In the genomic region with DNA sequence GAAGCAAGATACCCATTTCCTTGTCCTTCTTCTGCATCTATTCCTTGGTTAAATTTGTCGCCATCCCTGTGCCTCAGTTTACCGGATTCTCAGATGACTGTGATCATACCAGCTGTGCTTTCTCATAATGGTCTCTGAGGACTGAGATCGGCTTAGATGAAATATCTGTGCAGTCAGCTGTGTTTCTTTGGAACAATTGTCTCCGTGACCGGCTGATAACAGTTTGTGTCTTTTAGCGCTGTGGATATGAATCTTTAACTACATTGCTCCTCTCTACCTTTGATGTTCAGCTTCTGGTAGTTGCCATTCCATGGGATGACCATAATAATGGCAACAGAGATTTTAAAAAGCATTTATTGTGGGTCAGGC, we compare ENCODE assay signal across 1 cellular context.
TF ChIP-seq lines count a peak whose summit lies in the region.

No MANE protein-coding gene starts in this region.

TF ChIP-seq in SK-N-SH treated with all-trans-retinoic acid at 6 μM for 48 hours, 23 proteins besides CTCF, POLR2A, EP300 and RAD21 (continued from another document):
- TF ChIP-seq, protein P1, sequence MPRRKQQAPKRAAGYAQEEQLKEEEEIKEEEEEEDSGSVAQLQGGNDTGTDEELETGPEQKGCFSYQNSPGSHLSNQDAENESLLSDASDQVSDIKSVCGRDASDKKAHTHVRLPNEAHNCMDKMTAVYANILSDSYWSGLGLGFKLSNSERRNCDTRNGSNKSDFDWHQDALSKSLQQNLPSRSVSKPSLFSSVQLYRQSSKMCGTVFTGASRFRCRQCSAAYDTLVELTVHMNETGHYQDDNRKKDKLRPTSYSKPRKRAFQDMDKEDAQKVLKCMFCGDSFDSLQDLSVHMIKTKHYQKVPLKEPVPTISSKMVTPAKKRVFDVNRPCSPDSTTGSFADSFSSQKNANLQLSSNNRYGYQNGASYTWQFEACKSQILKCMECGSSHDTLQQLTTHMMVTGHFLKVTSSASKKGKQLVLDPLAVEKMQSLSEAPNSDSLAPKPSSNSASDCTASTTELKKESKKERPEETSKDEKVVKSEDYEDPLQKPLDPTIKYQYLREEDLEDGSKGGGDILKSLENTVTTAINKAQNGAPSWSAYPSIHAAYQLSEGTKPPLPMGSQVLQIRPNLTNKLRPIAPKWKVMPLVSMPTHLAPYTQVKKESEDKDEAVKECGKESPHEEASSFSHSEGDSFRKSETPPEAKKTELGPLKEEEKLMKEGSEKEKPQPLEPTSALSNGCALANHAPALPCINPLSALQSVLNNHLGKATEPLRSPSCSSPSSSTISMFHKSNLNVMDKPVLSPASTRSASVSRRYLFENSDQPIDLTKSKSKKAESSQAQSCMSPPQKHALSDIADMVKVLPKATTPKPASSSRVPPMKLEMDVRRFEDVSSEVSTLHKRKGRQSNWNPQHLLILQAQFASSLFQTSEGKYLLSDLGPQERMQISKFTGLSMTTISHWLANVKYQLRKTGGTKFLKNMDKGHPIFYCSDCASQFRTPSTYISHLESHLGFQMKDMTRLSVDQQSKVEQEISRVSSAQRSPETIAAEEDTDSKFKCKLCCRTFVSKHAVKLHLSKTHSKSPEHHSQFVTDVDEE (CRISPR knock-in tag; IDR thresholded peaks at IDR 0.05), result no peak
- no peak for TF ChIP-seq RARB (CRISPR knock-in tag; IDR thresholded peaks at IDR 0.05)
- no peak for TF ChIP-seq CSDC2 (CRISPR knock-in tag; IDR thresholded peaks at IDR 0.05)
- no peak for TF ChIP-seq TCF4 (CRISPR knock-in tag; IDR thresholded peaks at IDR 0.05; ENCODE audit: borderline replicate concordance)
- no peak for TF ChIP-seq CREB5 (CRISPR knock-in tag; IDR thresholded peaks at IDR 0.05; ENCODE audit: low read depth)
- TF ChIP-seq, protein P2, sequence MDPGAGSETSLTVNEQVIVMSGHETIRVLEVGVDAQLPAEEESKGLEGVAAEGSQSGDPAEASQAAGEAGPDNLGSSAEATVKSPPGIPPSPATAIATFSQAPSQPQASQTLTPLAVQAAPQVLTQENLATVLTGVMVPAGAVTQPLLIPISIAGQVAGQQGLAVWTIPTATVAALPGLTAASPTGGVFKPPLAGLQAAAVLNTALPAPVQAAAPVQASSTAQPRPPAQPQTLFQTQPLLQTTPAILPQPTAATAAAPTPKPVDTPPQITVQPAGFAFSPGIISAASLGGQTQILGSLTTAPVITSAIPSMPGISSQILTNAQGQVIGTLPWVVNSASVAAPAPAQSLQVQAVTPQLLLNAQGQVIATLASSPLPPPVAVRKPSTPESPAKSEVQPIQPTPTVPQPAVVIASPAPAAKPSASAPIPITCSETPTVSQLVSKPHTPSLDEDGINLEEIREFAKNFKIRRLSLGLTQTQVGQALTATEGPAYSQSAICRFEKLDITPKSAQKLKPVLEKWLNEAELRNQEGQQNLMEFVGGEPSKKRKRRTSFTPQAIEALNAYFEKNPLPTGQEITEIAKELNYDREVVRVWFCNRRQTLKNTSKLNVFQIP (CRISPR knock-in tag; IDR thresholded peaks at IDR 0.05; ENCODE audit: borderline replicate concordance, low read depth), result no peak
- TF ChIP-seq ZFP30 (CRISPR knock-in tag; IDR thresholded peaks at IDR 0.05), result no peak
